In the genomic region with DNA sequence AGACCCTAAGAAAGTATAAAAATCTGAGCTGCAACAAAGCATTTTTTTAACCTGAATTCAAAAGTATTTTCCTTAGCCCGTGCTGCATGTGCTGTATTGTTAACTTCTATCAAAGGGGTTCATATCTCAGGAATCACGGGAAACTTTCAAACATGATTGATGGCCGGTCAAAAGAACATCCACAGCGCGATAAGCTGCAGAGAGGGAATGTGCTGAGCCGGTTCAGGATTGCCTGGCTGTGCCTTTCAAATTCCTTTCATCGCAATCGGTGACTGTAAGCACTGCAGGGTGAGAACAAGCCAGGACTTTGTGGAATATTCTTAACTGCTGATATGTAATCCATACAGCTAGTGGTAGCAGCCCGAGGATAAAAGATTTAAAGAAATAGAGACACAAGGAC, we compare ENCODE assay signal across 17 cellular contexts.
DNase-seq lines count a peak whose midpoint lies in the region; ATAC-seq and TF ChIP-seq lines count a peak whose summit lies in the region.
"Had no signal": no experiment of that assay in that cellular context is flagged by ENCODE, and none has a peak within 500 bp of the region (broad histone marks: within the 10 kb centered on the region; RNA-seq: fewer than 3 reads in every experiment).

No MANE protein-coding gene starts in this region.

- H3K4me1 ChIP-seq in hepatocyte (ENCODE audit: insufficient read depth) (peaks cover 16% of the 10 kb centered on the region), osteoblast (ENCODE audit: insufficient read depth, low read length) (no peaks in the 10 kb centered on the region)
- H3K4me1 ChIP-seq: psoas muscle had no signal

- POLR2A ChIA-PET in HEK293T (lab: Yijun Ruan, JAX), result interaction anchor here (0.6 kb wide), 1 partner anchor 140 kb away, joined by 3 read pairs; no protein-coding TSS in a partner anchor

- H3K27ac ChIP-seq in hepatocyte (peak overlapping the region; percentile 39), osteoblast (ENCODE audit: low read depth, low read length) (no peak overlapping the region)
- H3K27ac ChIP-seq: psoas muscle had no signal

- H3K4me3 Mint-ChIP-seq in chondrocyte (ENCODE audit: unreplicated experiment), result peak overlapping the region; percentile 28
- H3K4me3 Mint-ChIP-seq: CD4-positive, alpha-beta memory T cell; natural killer cell had no signal

- H3K9me3 ChIP-seq in hepatocyte (ENCODE audit: low read depth), result no peaks in the 10 kb centered on the region
- no peaks in the 10 kb centered on the region for H3K9me3 ChIP-seq in osteoblast (ENCODE audit: low read depth, low read length)
- H3K9me3 ChIP-seq: psoas muscle had no signal

- H3K27ac Mint-ChIP-seq in chondrocyte (ENCODE audit: unreplicated experiment), result no peak overlapping the region
- H3K27ac Mint-ChIP-seq: CD4-positive, alpha-beta memory T cell; natural killer cell had no signal

- 6% methylated on average over 9 of the region's 9 CpGs for WGBS in hepatocyte (ENCODE audit: low lambda C conversion rate, missing lambda C conversion rate)

- H3K79me2 ChIP-seq in hepatocyte (no peaks in the 10 kb centered on the region), osteoblast (ENCODE audit: insufficient read depth, low read length) (no peaks in the 10 kb centered on the region)

- H2AFZ ChIP-seq in hepatocyte (peak overlapping the region; percentile 1), osteoblast (ENCODE audit: low read length) (no peak overlapping the region)

- no peaks in the 10 kb centered on the region for H3K36me3 Mint-ChIP-seq in chondrocyte (ENCODE audit: low read depth)
- H3K36me3 Mint-ChIP-seq: CD4-positive, alpha-beta memory T cell; natural killer cell had no signal

- ATAC-seq in HG03280 (IDR thresholded peaks at IDR 0.05; ENCODE audit: unreplicated experiment) (no peak), HG02840 (IDR thresholded peaks at IDR 0.05; ENCODE audit: low FRiP score, unreplicated experiment) (no peak)
- ATAC-seq: HCT116, natural killer cell, psoas muscle had no signal

- TF ChIP-seq CTCF in chondrocyte (IDR thresholded peaks at IDR 0.05), result no peak
- no peak for TF ChIP-seq CTCF in hepatocyte (IDR thresholded peaks at IDR 0.05; ENCODE audit: poor library complexity)
- no peak for TF ChIP-seq CTCF in osteoblast (IDR thresholded peaks at IDR 0.05; ENCODE audit: extremely low read depth, low read depth, low read length)

- DNase-seq in HEK293T (ENCODE audit: extremely low spot score) (peak; percentile 41), chondrocyte (ENCODE audit: low spot score) (no peak), hepatocyte (ENCODE audit: low spot score) (peak; percentile 33), putamen (ENCODE audit: low spot score) (peak; percentile 18), osteoblast (ENCODE audit: insufficient read length, low spot score, missing footprints) (no peak), NCI-H69 (lab: John Stamatoyannopoulos, UW) (no peak)
- DNase-seq: activated effector memory CD4-positive, alpha-beta T cell treated with anti-CD3 and anti-CD28 coated beads, Interleukin-2, amount 50 U/mL, for 16 hours; CD4-positive, alpha-beta memory T cell; KG1; mesenchymal stem cell; natural killer cell; NCI-H187 treated with DMSO at 0.1 percent for 48 hours; psoas muscle; T-helper 1 cell had no signal

- CTCF ChIA-PET in HEK293T (lab: Yijun Ruan, JAX), result interaction anchor here (0.7 kb wide), 1 partner anchor 39 kb away, joined by 3 read pairs; no protein-coding TSS in a partner anchor

- no peak overlapping the region for H3K4me3 ChIP-seq in hepatocyte
- no peak overlapping the region for H3K4me3 ChIP-seq in osteoblast (ENCODE audit: insufficient read depth, low read length)
- H3K4me3 ChIP-seq: psoas muscle had no signal

- H4K20me1 ChIP-seq in hepatocyte (ENCODE audit: insufficient read depth, poor library complexity, severe bottlenecking) (no peaks in the 10 kb centered on the region), osteoblast (ENCODE audit: insufficient read depth, low read length) (no peaks in the 10 kb centered on the region)

- peak overlapping the region; percentile 57 for H3K4me2 ChIP-seq in hepatocyte
- no peak overlapping the region for H3K4me2 ChIP-seq in osteoblast (ENCODE audit: insufficient read depth, low read length)

- H3K27me3 ChIP-seq in hepatocyte (peaks cover 5% of the 10 kb centered on the region), osteoblast (ENCODE audit: insufficient read depth, low read length) (peaks cover 31% of the 10 kb centered on the region)

- H3K27me3 Mint-ChIP-seq in chondrocyte (ENCODE audit: low read depth), result peaks cover 17% of the 10 kb centered on the region

- no peaks in the 10 kb centered on the region for H3K9me3 Mint-ChIP-seq in chondrocyte (ENCODE audit: low read depth)

- H3K4me1 Mint-ChIP-seq in chondrocyte (ENCODE audit: low read depth), result peaks cover 6% of the 10 kb centered on the region
- H3K4me1 Mint-ChIP-seq: CD4-positive, alpha-beta memory T cell; natural killer cell had no signal

- no peaks in the 10 kb centered on the region for H3K9me2 ChIP-seq in hepatocyte (replicated peaks; ENCODE audit: insufficient read depth)

- H3K36me3 ChIP-seq in hepatocyte (replicated peaks; ENCODE audit: insufficient read depth, low read depth) (no peaks in the 10 kb centered on the region), osteoblast (ENCODE audit: insufficient read depth, low read length) (no peaks in the 10 kb centered on the region)

TF ChIP-seq in HEK293T, 16 proteins besides CTCF, POLR2A, EP300 and RAD21:
- TF ChIP-seq, protein P1, sequence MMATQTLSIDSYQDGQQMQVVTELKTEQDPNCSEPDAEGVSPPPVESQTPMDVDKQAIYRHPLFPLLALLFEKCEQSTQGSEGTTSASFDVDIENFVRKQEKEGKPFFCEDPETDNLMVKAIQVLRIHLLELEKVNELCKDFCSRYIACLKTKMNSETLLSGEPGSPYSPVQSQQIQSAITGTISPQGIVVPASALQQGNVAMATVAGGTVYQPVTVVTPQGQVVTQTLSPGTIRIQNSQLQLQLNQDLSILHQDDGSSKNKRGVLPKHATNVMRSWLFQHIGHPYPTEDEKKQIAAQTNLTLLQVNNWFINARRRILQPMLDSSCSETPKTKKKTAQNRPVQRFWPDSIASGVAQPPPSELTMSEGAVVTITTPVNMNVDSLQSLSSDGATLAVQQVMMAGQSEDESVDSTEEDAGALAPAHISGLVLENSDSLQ (IDR thresholded peaks at IDR 0.05), result peak; percentile 57
- TF ChIP-seq HDGF (IDR thresholded peaks at IDR 0.05; ENCODE audit: borderline replicate concordance), result no peak
TF ChIP-seq in HEK293T: peak in this region for 1.

Comparison
In these comparisons a context has a peak if more than half of its experiments do, and no peak if none do; other contexts are left out.
1. DNase-seq: peak in HEK293T (single experiment), hepatocyte (single experiment) and putamen (single experiment); none in chondrocyte (single experiment), osteoblast (single experiment) and NCI-H69 (single experiment).